In the genomic region with DNA sequence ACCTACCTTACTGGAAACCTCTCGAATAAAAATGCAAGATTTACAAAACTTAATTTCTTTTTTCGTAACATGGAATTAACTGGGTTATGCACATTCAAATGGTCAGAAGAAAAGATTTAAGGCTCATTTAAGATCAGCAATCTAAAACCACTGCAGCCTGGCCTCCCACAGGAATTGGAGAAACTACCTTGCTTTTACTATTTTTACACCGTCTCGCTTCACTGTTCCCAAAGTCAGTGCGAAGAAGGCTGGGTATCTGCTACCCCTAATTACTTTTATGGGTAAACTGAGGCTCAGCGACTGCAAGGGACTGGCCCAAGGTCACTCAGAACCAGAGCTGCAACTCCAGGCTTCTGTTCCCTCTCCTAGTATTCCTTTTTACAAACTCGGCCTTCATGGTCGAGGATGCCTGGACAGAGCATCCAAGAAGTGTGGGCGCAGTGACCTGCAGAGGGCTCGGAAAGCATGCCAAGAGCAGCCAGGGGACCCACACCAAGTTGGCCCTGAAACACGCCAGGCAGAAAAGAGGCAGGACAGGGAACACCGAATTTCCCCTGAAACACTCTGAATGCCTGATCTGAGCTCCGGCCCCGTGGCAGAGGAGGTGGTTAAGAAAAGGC, we compare ENCODE assay signal across 1 cellular context.
TF ChIP-seq lines count a peak whose summit lies in the region.

No MANE protein-coding gene starts in this region.

TF ChIP-seq in GM12878, 131 proteins besides CTCF, POLR2A, EP300 and RAD21:
- 0 out of 2 replicates have a peak, but pooled peaks have one; percentile 30 for TF ChIP-seq NKRF (conservative IDR thresholded peaks at IDR 0.05)
- TF ChIP-seq RELB (IDR thresholded peaks at IDR 0.05; ENCODE audit: low read depth), result no peak
- no peak for TF ChIP-seq CBFB (IDR thresholded peaks at IDR 0.05; ENCODE audit: low read depth)
- TF ChIP-seq, protein P1, sequence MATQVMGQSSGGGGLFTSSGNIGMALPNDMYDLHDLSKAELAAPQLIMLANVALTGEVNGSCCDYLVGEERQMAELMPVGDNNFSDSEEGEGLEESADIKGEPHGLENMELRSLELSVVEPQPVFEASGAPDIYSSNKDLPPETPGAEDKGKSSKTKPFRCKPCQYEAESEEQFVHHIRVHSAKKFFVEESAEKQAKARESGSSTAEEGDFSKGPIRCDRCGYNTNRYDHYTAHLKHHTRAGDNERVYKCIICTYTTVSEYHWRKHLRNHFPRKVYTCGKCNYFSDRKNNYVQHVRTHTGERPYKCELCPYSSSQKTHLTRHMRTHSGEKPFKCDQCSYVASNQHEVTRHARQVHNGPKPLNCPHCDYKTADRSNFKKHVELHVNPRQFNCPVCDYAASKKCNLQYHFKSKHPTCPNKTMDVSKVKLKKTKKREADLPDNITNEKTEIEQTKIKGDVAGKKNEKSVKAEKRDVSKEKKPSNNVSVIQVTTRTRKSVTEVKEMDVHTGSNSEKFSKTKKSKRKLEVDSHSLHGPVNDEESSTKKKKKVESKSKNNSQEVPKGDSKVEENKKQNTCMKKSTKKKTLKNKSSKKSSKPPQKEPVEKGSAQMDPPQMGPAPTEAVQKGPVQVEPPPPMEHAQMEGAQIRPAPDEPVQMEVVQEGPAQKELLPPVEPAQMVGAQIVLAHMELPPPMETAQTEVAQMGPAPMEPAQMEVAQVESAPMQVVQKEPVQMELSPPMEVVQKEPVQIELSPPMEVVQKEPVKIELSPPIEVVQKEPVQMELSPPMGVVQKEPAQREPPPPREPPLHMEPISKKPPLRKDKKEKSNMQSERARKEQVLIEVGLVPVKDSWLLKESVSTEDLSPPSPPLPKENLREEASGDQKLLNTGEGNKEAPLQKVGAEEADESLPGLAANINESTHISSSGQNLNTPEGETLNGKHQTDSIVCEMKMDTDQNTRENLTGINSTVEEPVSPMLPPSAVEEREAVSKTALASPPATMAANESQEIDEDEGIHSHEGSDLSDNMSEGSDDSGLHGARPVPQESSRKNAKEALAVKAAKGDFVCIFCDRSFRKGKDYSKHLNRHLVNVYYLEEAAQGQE (IDR thresholded peaks at IDR 0.05; ENCODE audit: low read depth, low read length), result no peak
- no peak for TF ChIP-seq NFYA (IDR thresholded peaks at IDR 0.05; ENCODE audit: borderline replicate concordance, low read depth, low read length)
- no peak for TF ChIP-seq IRF4 (IDR thresholded peaks at IDR 0.05; ENCODE audit: low read depth, low read length)
